In the genomic region with DNA sequence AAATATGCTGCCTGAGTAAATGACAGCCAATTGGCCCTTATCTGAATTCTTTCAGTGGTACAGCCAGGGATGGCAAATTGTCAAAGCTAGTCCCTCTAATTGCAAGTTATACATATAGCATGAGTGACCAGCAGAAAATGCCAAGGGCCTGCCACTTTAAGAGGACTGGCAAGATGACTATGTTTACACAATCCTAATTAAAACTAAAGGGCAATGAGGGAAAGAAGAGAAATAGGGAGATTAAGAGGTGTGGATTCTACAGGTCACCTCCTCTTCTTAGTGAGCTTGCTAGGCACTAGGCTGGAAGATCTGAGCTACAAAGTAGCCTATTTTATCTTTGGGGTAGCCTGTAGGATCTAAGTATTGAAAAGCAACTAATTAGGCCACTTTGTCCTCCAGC, we compare ENCODE assay signal across 22 cellular contexts. TPM values are rescaled to one million over a fixed set of nuclear protein-coding genes. Genes with fewer than 3 reads are reported as not detected.
A peak's percentile ranks its signal among the peaks of the same experiment; 100 is the strongest.
DNase-seq lines count a peak whose midpoint lies in the region; ATAC-seq and TF ChIP-seq lines count a peak whose summit lies in the region.
"Had no signal": no experiment of that assay in that cellular context is flagged by ENCODE, and none has a peak within 500 bp of the region (broad histone marks: within the 10 kb centered on the region; RNA-seq: fewer than 3 reads in every experiment).

No MANE protein-coding gene starts in this region.

- peak overlapping the region; percentile 36 for H3K27ac ChIP-seq in right cardiac atrium (ENCODE audit: low read length)
- peak overlapping the region; percentile 68 to 85 (median 81) for H3K27ac ChIP-seq in esophagus muscularis mucosa (replicated peaks in 1 of 4)
- H3K27ac ChIP-seq in neutrophil = peak overlapping the region; percentile 28
- peak overlapping the region in 2 of 4 donors; percentile 5 to 8 for H3K27ac ChIP-seq in gastrocnemius medialis

- TF ChIP-seq CTCF in esophagus muscularis mucosa (IDR thresholded peaks at IDR 0.05) (no peak), neutrophil (IDR thresholded peaks at IDR 0.05) (no peak), gastrocnemius medialis (IDR thresholded peaks at IDR 0.05 in 4 of 5, conservative IDR thresholded peaks at IDR 0.05 in 1 of 5) (no peak)

- no peak for TF ChIP-seq EP300 in esophagus muscularis mucosa (IDR thresholded peaks at IDR 0.05)

- H3K27me3 ChIP-seq in right cardiac atrium (ENCODE audit: control insufficient read depth, insufficient read depth) = no peaks in the 10 kb centered on the region
- H3K27me3 ChIP-seq in esophagus muscularis mucosa = no peaks in the 10 kb centered on the region
- no peaks in the 10 kb centered on the region for H3K27me3 ChIP-seq in neutrophil
- H3K27me3 ChIP-seq in gastrocnemius medialis = no peaks in the 10 kb centered on the region
- H3K27me3 ChIP-seq: MG63, right atrium auricular region had no signal

- TF ChIP-seq POLR2A in esophagus muscularis mucosa (IDR thresholded peaks at IDR 0.05; ENCODE audit: low read depth) (no peak), gastrocnemius medialis (IDR thresholded peaks at IDR 0.05) (no peak)

- in situ Hi-C loops in gastrocnemius medialis (cut with MboI; ENCODE audit: low sequenced_read_pairs in 4 of 4) = no loop called here

- intact Hi-C loops in right cardiac atrium (cut with DNase I) = no loop called here
- intact Hi-C loops in cardiac septum (cut with DNase I) = loop anchor here (2.0 kb wide), 1 partner anchor 26 kb away; no protein-coding TSS in a partner anchor
- intact Hi-C loops in esophagus muscularis mucosa (cut with DNase I) = no loop called here
- intact Hi-C loops in gastrocnemius medialis (cut with DNase I; ENCODE audit: low total_unique reads) = no loop called here

- no peak overlapping the region for H3K4me3 ChIP-seq in right cardiac atrium (ENCODE audit: low read length)
- H3K4me3 ChIP-seq in esophagus muscularis mucosa = no peak overlapping the region
- no peak overlapping the region for H3K4me3 ChIP-seq in neutrophil (ENCODE audit: low read depth in 1 of 2, low read length in 1 of 2)
- H3K4me3 ChIP-seq in gastrocnemius medialis = no peak overlapping the region
- H3K4me3 ChIP-seq: GM12878, MG63, right atrium auricular region had no signal

- ATAC-seq in right cardiac atrium = no peak
- no peak for ATAC-seq in gastrocnemius medialis
- no peak for ATAC-seq in HG02623 (IDR thresholded peaks at IDR 0.05; ENCODE audit: unreplicated experiment)
- ATAC-seq: GM12878; naive thymus-derived CD8-positive, alpha-beta T cell had no signal

- DNase-seq in right cardiac atrium (no peak), cardiac septum (ENCODE audit: low spot score) (no peak), esophagus muscularis mucosa (ENCODE audit: extremely low spot score) (no peak), gastrocnemius medialis (no peak), NCI-H446 (lab: John Stamatoyannopoulos, UW) (no peak), DMS153 treated with DMSO at 0.1 percent for 48 hours (lab: John Stamatoyannopoulos, UW; ENCODE audit: unreplicated experiment) (no peak)
- DNase-seq: activated CD4-positive, alpha-beta memory T cell treated with anti-CD3 and anti-CD28 coated beads for 36 hours; activated T-cell treated with anti-CD3 and anti-CD28 coated beads, Interleukin-2, amount 50 U/mL, for 48 hours; GOT3; MG63; naive thymus-derived CD8-positive, alpha-beta T cell; NCI-H1694 treated with DMSO at 0.1 percent for 48 hours; NCI-H524; stimulated activated CD4-positive, alpha-beta T cell treated with anti-CD3 and anti-CD28 coated beads, Interleukin-2, amount 100 ng/mL, for 48 hours; stimulated activated CD8-positive, alpha-beta memory T cell treated with anti-CD3 and anti-CD28 coated beads, Interleukin-4, amount 100 ng/mL, for 48 hours had no signal

- no peaks in the 10 kb centered on the region for H3K9me3 ChIP-seq in right cardiac atrium (ENCODE audit: control insufficient read depth, low read length)
- H3K9me3 ChIP-seq in esophagus muscularis mucosa = no peaks in the 10 kb centered on the region
- H3K9me3 ChIP-seq in neutrophil = no peaks in the 10 kb centered on the region
- H3K9me3 ChIP-seq in gastrocnemius medialis = no peaks in the 10 kb centered on the region
- H3K9me3 ChIP-seq: MG63, right atrium auricular region had no signal

- H3K36me3 ChIP-seq in esophagus muscularis mucosa (peaks cover 0 to 11% (median 4%) of the 10 kb centered on the region in 4 donors), neutrophil (no peaks in the 10 kb centered on the region), gastrocnemius medialis (no peaks in the 10 kb centered on the region)

- H3K4me1 ChIP-seq in right cardiac atrium (ENCODE audit: control insufficient read depth, insufficient read depth, low read length) = peaks cover 3% of the 10 kb centered on the region
- H3K4me1 ChIP-seq in esophagus muscularis mucosa = peaks cover 38 to 58% (median 56%) of the 10 kb centered on the region in 4 donors
- peaks cover 53 to 59% of the 10 kb centered on the region in 2 experiments for H3K4me1 ChIP-seq in neutrophil (ENCODE audit: control insufficient read depth in 1 of 2, insufficient read depth in 1 of 2, low read depth in 1 of 2, low read length in 1 of 2)
- H3K4me1 ChIP-seq in gastrocnemius medialis = peaks cover 31 to 48% of the 10 kb centered on the region in 2 donors

RNA-seq across cellular contexts. Expression of a gene that starts 13.5 kb away (rescaled TPM):
- total RNA-seq in right cardiac atrium = 100 to 1,000 TPM in 3 of 4 donors, 10 to 100 TPM in 1; 75.8 to 125 (median 102) TPM
- 104 TPM for polyA plus RNA-seq in right cardiac atrium
- 86.0 TPM for total RNA-seq in cardiac septum
- total RNA-seq in esophagus muscularis mucosa = 100 to 1,000 TPM; 214 to 328 (median 272) TPM
- 100 to 1,000 TPM; 163 to 272 (median 202) TPM for total RNA-seq in gastrocnemius medialis

RNA-seq across cellular contexts. Expression of a gene that starts 13.8 kb away (rescaled TPM):
- total RNA-seq in right cardiac atrium = 1 to 10 TPM; 3.8 to 5.5 (median 4.9) TPM
- 3.8 TPM for polyA plus RNA-seq in right cardiac atrium
- total RNA-seq in cardiac septum = 4.2 TPM
- 10 to 100 TPM in 1 of 4 donors, 1 to 10 TPM in 3; 9.1 to 10.0 (median 9.2) TPM for total RNA-seq in esophagus muscularis mucosa
- 1 to 10 TPM; 3.6 to 9.5 (median 5.3) TPM for total RNA-seq in gastrocnemius medialis

RNA-seq across cellular contexts. Expression of a gene that starts 36.2 kb away (rescaled TPM):
- total RNA-seq in right cardiac atrium (10 to 100 TPM; 70.7 to 88.5 (median 80.7) TPM), cardiac septum (79.3 TPM), esophagus muscularis mucosa (100 to 1,000 TPM in 2 of 4 donors, 10 to 100 TPM in 2; 86.8 to 103 (median 98.0) TPM), gastrocnemius medialis (100 to 1,000 TPM in 2 of 4 donors, 10 to 100 TPM in 2; 75.0 to 146 (median 104) TPM)
- polyA plus RNA-seq in right cardiac atrium = 124 TPM

RNA-seq across cellular contexts. Expression of a gene that starts 38.9 kb away (rescaled TPM):
- total RNA-seq in right cardiac atrium = not detected
- not detected for polyA plus RNA-seq in right cardiac atrium
- not detected for total RNA-seq in cardiac septum
- total RNA-seq in esophagus muscularis mucosa = not detected
- total RNA-seq in gastrocnemius medialis = not detected
- total RNA-seq: activated CD4-positive, alpha-beta memory T cell treated with anti-CD3 and anti-CD28 coated beads for 36 hours; G401; GM12878; naive thymus-derived CD8-positive, alpha-beta T cell; right atrium auricular region; urinary bladder had no signal
- polyA plus RNA-seq: adipose tissue; GM12878; naive thymus-derived CD8-positive, alpha-beta T cell; urinary bladder had no signal

RNA-seq across cellular contexts. Expression of a gene that starts 45.6 kb away (rescaled TPM):
- total RNA-seq in right cardiac atrium (10 to 100 TPM; 36.3 to 50.1 (median 40.0) TPM), cardiac septum (46.4 TPM), esophagus muscularis mucosa (10 to 100 TPM; 43.5 to 58.1 (median 48.1) TPM), gastrocnemius medialis (10 to 100 TPM; 21.2 to 39.3 (median 32.4) TPM)
- polyA plus RNA-seq in right cardiac atrium = 77.7 TPM
